In the genomic region with DNA sequence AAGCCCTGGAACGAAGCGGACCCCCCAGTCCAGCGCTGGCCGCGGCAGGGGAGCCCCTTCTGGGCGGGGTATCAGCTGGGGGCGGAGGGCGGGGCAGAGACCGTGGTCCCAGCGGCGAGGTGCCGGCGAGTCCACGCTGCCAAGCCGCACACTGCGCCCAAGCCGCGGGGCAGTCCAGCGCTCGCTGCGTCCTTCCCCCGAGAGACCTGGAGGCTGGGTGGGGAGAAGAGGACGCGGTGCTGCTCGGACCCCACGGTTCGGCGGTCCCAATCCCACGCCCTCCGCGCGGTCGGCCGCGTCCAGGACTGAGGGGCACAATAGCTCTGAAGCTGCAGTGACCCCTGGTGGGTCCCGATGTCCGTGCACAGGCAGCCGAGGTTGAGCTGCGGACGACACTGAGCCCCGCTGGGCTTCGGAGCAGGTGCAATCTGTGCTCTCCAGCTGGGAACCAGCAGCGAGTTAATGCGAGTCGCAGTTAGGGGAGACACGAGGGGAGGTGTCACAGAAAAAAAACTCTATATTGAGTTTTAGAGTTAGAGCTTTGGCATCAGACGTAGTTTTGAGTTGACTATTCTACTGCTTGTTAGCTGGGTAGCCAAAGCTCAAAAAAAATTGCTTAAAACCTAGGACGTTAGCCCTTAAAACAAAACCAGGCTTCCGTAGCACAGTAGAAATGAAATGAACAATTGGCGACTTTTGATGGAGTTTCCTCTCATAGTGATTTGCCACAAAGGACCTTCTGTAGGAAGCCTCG, we compare ENCODE assay signal across 7 cellular contexts. TPM values are rescaled to one million over a fixed set of nuclear protein-coding genes. Genes with fewer than 3 reads are reported as not detected.
A peak's percentile ranks its signal among the peaks of the same experiment; 100 is the strongest.
DNase-seq lines count a peak whose midpoint lies in the region; ATAC-seq and TF ChIP-seq lines count a peak whose summit lies in the region.

No MANE protein-coding gene starts in this region.

- H3K27me3 ChIP-seq in PC-9 (ENCODE audit: insufficient read depth, low read depth) (peaks cover 37% of the 10 kb centered on the region), iPS-18a (ENCODE audit: control insufficient read depth, insufficient read depth, low read length) (peaks cover 52% of the 10 kb centered on the region)

- ATAC-seq in GM21528 (IDR thresholded peaks at IDR 0.05; ENCODE audit: low FRiP score, unreplicated experiment): peak; percentile 82
- peak; percentile 96 for ATAC-seq in sciatic nerve

- no peak overlapping the region for H3K9ac ChIP-seq in iPS-18a (ENCODE audit: low read length)

- no peaks in the 10 kb centered on the region for H3F3A ChIP-seq in PC-9 (ENCODE audit: insufficient read depth, low read depth)

- in situ Hi-C loops in T47D (cut with HindIII; ENCODE audit: low pct_unique_long_range_greater_than_20kb, low sequenced_read_pairs): no loop called here

- H2AFZ ChIP-seq in PC-9: peak overlapping the region; percentile 94

- H3K4me3 ChIP-seq in GM08714 (ENCODE audit: low read length) (peak overlapping the region; percentile 52; the same call in 1 of the 2 replicates), PC-9 (peak overlapping the region; percentile 66), iPS-18a (ENCODE audit: low read length) (peak overlapping the region; percentile 79)

- no peaks in the 10 kb centered on the region for H3K79me2 ChIP-seq in PC-9 (ENCODE audit: low read depth)

- BruUV-seq in PC-9 (replicated peaks; lab: Mats Ljungman, UMichigan): no TSS peak

- DNase-seq in HUDEP-2 (lab: John Stamatoyannopoulos, UW; ENCODE audit: unreplicated experiment in 76 of 76) (peak in 75 of 76 experiments; percentile 3 to 90 (median 70)), PC-9 (peak; percentile 60 to 82), T47D (ENCODE audit: low read depth in 1 of 2, low spot score in 1 of 2) (peak; percentile 69 to 89), sciatic nerve (ENCODE audit: low spot score) (peak; percentile 87)

- CTCF ChIA-PET in PC-9 (lab: Charles Lee): interaction anchor here (0.5 to 1.5 kb wide), 15 partner anchors 10 to 260 kb away, joined by 3 to 11 read pairs (median 4); no protein-coding TSS in a partner anchor

- POLR2A ChIA-PET in PC-9 (lab: Charles Lee; ENCODE audit: unreplicated experiment): interaction anchor here (0.6 kb wide), 1 partner anchor 123 kb away, joined by 4 read pairs; no protein-coding TSS in a partner anchor

- no peaks in the 10 kb centered on the region for H4K20me1 ChIP-seq in PC-9 (ENCODE audit: insufficient read depth)

- TF ChIP-seq CTCF in PC-9 (conservative IDR thresholded peaks at IDR 0.05): peak; percentile 78

- H3K36me3 ChIP-seq in PC-9 (ENCODE audit: low read depth) (no peaks in the 10 kb centered on the region), iPS-18a (ENCODE audit: control insufficient read depth, low read depth, low read length) (no peaks in the 10 kb centered on the region)

- intact Hi-C loops in PC-9 (cut with micrococcal nuclease; ENCODE audit: unreplicated experiment) (loop anchor here (1.0 to 5.0 kb wide), 4 partner anchors 72 to 260 kb away; no protein-coding TSS in a partner anchor), sciatic nerve (cut with DNase I) (no loop called here)

- no peaks in the 10 kb centered on the region for H3K9me3 ChIP-seq in PC-9 (ENCODE audit: insufficient read depth, low read depth)
- H3K9me3 ChIP-seq in iPS-18a (ENCODE audit: control insufficient read depth, low read depth, low read length): no peaks in the 10 kb centered on the region

- no peak overlapping the region for H3K27ac ChIP-seq in PC-9
- no peak overlapping the region for H3K27ac ChIP-seq in iPS-18a (ENCODE audit: low read length)

- H3K4me1 ChIP-seq in PC-9 (replicated peaks; ENCODE audit: insufficient read depth) (no peaks in the 10 kb centered on the region), iPS-18a (ENCODE audit: control insufficient read depth, low read depth, low read length) (peaks cover 8% of the 10 kb centered on the region)

- peak overlapping the region; percentile 84 for H3K4me2 ChIP-seq in PC-9

- H3K9me2 ChIP-seq in PC-9 (ENCODE audit: insufficient read depth): no peaks in the 10 kb centered on the region

RNA-seq across cellular contexts. Expression of gene EPB41L4A, which starts 1.2 kb away (rescaled TPM):
- 9.4 and 13.4 TPM in 2 replicates for total RNA-seq in PC-9 (2021)
- 29.4 TPM for total RNA-seq in sciatic nerve
